1 cellular context compared by ENCODE assay signal in the genomic region with DNA sequence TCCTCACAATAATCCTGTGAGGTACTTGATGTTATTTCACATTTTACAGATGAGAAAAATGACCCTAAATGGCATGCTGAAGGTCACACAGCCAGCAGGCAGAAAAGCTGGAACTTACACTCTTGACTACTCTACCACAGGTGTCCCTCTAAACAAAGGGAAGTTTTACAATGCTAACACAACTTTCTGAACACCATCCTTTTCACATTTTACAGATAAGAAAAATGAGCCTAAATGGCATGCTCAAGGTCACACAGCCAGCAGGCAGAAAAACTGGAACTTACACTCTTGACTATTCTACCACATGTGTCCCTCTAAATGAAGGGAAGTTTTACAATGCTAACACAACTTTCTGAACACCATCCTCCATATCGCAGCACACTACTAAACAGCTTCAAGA.
A peak's percentile ranks its signal among the peaks of the same experiment; 100 is the strongest.
TF ChIP-seq lines count a peak whose summit lies in the region.

No MANE protein-coding gene starts in this region.

TF ChIP-seq in HepG2, 621 proteins besides CTCF, POLR2A, EP300 and RAD21 (continued from another document):
- TF ChIP-seq ZNF646 (CRISPR knock-in tag; IDR thresholded peaks at IDR 0.05), result peak; percentile 38; the same call in 1 of the 2 replicates
- TF ChIP-seq, protein P1, sequence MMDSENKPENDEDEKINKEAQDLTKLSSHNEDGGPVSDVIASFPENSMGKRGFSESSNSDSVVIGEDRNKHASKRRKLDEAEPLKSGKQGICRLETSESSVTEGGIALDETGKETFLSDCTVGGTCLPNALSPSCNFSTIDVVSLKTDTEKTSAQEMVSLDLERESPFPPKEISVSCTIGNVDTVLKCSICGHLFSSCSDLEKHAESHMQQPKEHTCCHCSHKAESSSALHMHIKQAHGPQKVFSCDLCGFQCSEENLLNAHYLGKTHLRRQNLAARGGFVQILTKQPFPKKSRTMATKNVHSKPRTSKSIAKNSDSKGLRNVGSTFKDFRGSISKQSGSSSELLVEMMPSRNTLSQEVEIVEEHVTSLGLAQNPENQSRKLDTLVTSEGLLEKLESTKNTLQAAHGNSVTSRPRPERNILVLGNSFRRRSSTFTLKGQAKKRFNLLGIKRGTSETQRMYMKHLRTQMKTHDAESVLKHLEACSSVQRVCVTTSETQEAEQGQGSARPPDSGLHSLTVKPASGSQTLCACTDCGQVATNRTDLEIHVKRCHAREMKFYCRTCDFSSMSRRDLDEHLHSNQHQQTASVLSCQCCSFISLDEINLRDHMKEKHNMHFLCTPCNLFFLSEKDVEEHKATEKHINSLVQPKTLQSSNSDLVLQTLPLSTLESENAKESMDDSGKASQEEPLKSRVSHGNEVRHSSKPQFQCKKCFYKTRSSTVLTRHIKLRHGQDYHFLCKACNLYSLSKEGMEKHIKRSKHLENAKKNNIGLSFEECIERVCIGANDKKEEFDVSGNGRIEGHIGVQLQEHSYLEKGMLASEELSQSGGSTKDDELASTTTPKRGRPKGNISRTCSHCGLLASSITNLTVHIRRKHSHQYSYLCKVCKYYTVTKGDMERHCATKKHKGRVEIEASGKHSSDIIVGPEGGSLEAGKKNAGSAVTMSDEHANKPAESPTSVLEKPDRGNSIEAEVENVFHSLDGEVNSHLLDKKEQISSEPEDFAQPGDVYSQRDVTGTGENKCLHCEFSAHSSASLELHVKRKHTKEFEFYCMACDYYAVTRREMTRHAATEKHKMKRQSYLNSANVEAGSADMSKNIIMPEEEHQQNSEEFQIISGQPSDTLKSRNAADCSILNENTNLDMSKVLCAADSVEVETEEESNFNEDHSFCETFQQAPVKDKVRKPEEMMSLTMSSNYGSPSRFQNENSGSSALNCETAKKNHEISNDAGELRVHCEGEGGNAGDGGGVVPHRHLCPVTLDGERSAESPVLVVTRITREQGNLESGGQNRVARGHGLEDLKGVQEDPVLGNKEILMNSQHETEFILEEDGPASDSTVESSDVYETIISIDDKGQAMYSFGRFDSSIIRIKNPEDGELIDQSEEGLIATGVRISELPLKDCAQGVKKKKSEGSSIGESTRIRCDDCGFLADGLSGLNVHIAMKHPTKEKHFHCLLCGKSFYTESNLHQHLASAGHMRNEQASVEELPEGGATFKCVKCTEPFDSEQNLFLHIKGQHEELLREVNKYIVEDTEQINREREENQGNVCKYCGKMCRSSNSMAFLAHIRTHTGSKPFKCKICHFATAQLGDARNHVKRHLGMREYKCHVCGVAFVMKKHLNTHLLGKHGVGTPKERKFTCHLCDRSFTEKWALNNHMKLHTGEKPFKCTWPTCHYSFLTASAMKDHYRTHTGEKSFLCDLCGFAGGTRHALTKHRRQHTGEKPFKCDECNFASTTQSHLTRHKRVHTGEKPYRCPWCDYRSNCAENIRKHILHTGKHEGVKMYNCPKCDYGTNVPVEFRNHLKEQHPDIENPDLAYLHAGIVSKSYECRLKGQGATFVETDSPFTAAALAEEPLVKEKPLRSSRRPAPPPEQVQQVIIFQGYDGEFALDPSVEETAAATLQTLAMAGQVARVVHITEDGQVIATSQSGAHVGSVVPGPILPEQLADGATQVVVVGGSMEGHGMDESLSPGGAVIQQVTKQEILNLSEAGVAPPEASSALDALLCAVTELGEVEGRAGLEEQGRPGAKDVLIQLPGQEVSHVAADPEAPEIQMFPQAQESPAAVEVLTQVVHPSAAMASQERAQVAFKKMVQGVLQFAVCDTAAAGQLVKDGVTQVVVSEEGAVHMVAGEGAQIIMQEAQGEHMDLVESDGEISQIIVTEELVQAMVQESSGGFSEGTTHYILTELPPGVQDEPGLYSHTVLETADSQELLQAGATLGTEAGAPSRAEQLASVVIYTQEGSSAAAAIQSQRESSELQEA (CRISPR knock-in tag; IDR thresholded peaks at IDR 0.05; ENCODE audit: not compliant biosample characterization), result no peak
TF ChIP-seq in HepG2: peak in this region for 4.
